8 cellular contexts compared by ENCODE assay signal in genomic region chr4:78057135-78057599, GRCh38. TPM values are rescaled to one million over a fixed set of nuclear protein-coding genes. Genes with fewer than 3 reads are reported as not detected.
DNase-seq lines count a peak whose midpoint lies in the region; ATAC-seq and TF ChIP-seq lines count a peak whose summit lies in the region.

A gene with protein sequence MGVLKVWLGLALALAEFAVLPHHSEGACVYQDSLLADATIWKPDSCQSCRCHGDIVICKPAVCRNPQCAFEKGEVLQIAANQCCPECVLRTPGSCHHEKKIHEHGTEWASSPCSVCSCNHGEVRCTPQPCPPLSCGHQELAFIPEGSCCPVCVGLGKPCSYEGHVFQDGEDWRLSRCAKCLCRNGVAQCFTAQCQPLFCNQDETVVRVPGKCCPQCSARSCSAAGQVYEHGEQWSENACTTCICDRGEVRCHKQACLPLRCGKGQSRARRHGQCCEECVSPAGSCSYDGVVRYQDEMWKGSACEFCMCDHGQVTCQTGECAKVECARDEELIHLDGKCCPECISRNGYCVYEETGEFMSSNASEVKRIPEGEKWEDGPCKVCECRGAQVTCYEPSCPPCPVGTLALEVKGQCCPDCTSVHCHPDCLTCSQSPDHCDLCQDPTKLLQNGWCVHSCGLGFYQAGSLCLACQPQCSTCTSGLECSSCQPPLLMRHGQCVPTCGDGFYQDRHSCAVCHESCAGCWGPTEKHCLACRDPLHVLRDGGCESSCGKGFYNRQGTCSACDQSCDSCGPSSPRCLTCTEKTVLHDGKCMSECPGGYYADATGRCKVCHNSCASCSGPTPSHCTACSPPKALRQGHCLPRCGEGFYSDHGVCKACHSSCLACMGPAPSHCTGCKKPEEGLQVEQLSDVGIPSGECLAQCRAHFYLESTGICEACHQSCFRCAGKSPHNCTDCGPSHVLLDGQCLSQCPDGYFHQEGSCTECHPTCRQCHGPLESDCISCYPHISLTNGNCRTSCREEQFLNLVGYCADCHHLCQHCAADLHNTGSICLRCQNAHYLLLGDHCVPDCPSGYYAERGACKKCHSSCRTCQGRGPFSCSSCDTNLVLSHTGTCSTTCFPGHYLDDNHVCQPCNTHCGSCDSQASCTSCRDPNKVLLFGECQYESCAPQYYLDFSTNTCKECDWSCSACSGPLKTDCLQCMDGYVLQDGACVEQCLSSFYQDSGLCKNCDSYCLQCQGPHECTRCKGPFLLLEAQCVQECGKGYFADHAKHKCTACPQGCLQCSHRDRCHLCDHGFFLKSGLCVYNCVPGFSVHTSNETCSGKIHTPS (N-terminal part only) (plus strand): TSS chr4:78057323. CDS start chr4:78058010, 687 bp downstream.

- H3K27ac Mint-ChIP-seq in T-cell, result peak within 1 kb of the TSS in 1 of 2 donors; percentile 72
- peak within 1 kb of the TSS; percentile 93 for H3K27ac Mint-ChIP-seq in endodermal cell
- peak within 1 kb of the TSS; percentile 97 for H3K27ac Mint-ChIP-seq in mesothelial cell of epicardium

- no peaks in the 10 kb centered on the region for H3K9me3 ChIP-seq in BE2C
- no peaks in the 10 kb centered on the region for H3K9me3 ChIP-seq in endodermal cell (ENCODE audit: control insufficient read depth, low read length)
- H3K9me3 ChIP-seq in transverse colon, result no peaks in the 10 kb centered on the region

- no peaks in the 10 kb centered on the region for H3K36me3 Mint-ChIP-seq in T-cell
- no peaks in the 10 kb centered on the region for H3K36me3 Mint-ChIP-seq in endodermal cell (ENCODE audit: low read depth)
- H3K36me3 Mint-ChIP-seq in mesothelial cell of epicardium, result no peaks in the 10 kb centered on the region

- TF ChIP-seq EP300 in transverse colon (IDR thresholded peaks at IDR 0.05; ENCODE audit: low read depth), result no peak

- TF ChIP-seq POLR2A in transverse colon (IDR thresholded peaks at IDR 0.05), result no peak

- DNase-seq in BE2C, result peak; percentile 82
- DNase-seq in HuH-7 (ENCODE audit: low spot score), result peak; percentile 62
- peak in 11 of 34 experiments; percentile 3 to 29 (median 14) for DNase-seq in T-cell
- DNase-seq in endodermal cell, result peak; percentile 87
- DNase-seq in mesothelial cell of epicardium (ENCODE audit: low spot score in 2 of 2, unreplicated experiment in 2 of 2), result peak; percentile 56 to 76
- DNase-seq in transverse colon, result peak; percentile 18

- peaks cover 5% of the 10 kb centered on the region; the same call in 1 of the 2 replicates for H3K4me1 ChIP-seq in BE2C
- H3K4me1 ChIP-seq in endodermal cell (ENCODE audit: control insufficient read depth, insufficient read depth, low read length), result peaks cover 4% of the 10 kb centered on the region
- H3K4me1 ChIP-seq in transverse colon, result peaks cover 0 to 33% (median 25%) of the 10 kb centered on the region in 4 donors

- H3K4me1 Mint-ChIP-seq in T-cell (peaks cover 29 to 32% (median 31%) of the 10 kb centered on the region in 3 donors), endodermal cell (peaks cover 20% of the 10 kb centered on the region), mesothelial cell of epicardium (peaks cover 17% of the 10 kb centered on the region)

- WGBS in endodermal cell (ENCODE audit: insufficient coverage in 1 of 2, insufficient read length in 1 of 2), 2 experiments, result 0% methylated on average over 11 to 39 of the region's 39 CpGs
- WGBS in transverse colon (ENCODE audit: low coverage in 1 of 2), 2 donors, result 0% methylated on average over 14 of the region's 39 CpGs; no CpG with 5 or more reads in 1 of the 2 donors

- TF ChIP-seq CTCF in BE2C (IDR thresholded peaks at IDR 0.05; ENCODE audit: low read depth, low read length) (peak; percentile 31; the same call in 1 of the 2 replicates), endodermal cell (conservative IDR thresholded peaks at IDR 0.05) (peak; percentile 38), mesothelial cell of epicardium (IDR thresholded peaks at IDR 0.05; ENCODE audit: unreplicated experiment) (no peak), transverse colon (IDR thresholded peaks at IDR 0.05) (no peak)

- peak within 1 kb of the TSS; percentile 87 for H3K9ac ChIP-seq in endodermal cell (ENCODE audit: extremely low read depth, low read length, poor library complexity, severe bottlenecking)

- H3K36me3 ChIP-seq in BE2C, result no peaks in the 10 kb centered on the region
- no peaks in the 10 kb centered on the region for H3K36me3 ChIP-seq in endodermal cell (ENCODE audit: control insufficient read depth, insufficient read depth, low read length)
- no peaks in the 10 kb centered on the region for H3K36me3 ChIP-seq in transverse colon

- H3K27me3 ChIP-seq in BE2C, result no peaks in the 10 kb centered on the region
- no peaks in the 10 kb centered on the region for H3K27me3 ChIP-seq in endodermal cell (ENCODE audit: control insufficient read depth, insufficient read depth, low read length, poor library complexity, severe bottlenecking)
- H3K27me3 ChIP-seq in transverse colon, result peaks cover 33% of the 10 kb centered on the region

- H3K4me3 ChIP-seq in BE2C (ENCODE audit: low read depth, low read length) (peak within 1 kb of the TSS; percentile 97), endodermal cell (ENCODE audit: low read length) (peak within 1 kb of the TSS; percentile 96), transverse colon (peak within 1 kb of the TSS; percentile 44 to 63 (median 54))

- H3K27me3 Mint-ChIP-seq in T-cell (peaks cover 53 to 71% of the 10 kb centered on the region in 2 donors), endodermal cell (ENCODE audit: insufficient read depth) (peaks cover 3% of the 10 kb centered on the region), mesothelial cell of epicardium (ENCODE audit: low read depth) (peaks cover 2% of the 10 kb centered on the region)

- H3K27ac ChIP-seq in endodermal cell (ENCODE audit: low read depth, low read length) (peak within 1 kb of the TSS; percentile 72), transverse colon (peak within 1 kb of the TSS; percentile 68 to 81 (median 70))

- intact Hi-C loops in transverse colon (cut with DNase I; ENCODE audit: low total_unique reads), result no loop called here

- H3K9me3 Mint-ChIP-seq in T-cell (no peaks in the 10 kb centered on the region), endodermal cell (no peaks in the 10 kb centered on the region), mesothelial cell of epicardium (no peaks in the 10 kb centered on the region)

- CTCF ChIA-PET in T-cell (lab: Charles Lee), result interaction anchor here (0.6 to 1.0 kb wide), 2 partner anchors 11 to 1377 kb away, joined by 3 to 4 read pairs; no protein-coding TSS in a partner anchor

- ATAC-seq in GM18909 (IDR thresholded peaks at IDR 0.05; ENCODE audit: poor library complexity, unreplicated experiment), result peak; percentile 38
- ATAC-seq in T-cell (replicated peaks in 1 of 4), result peak; percentile 32 to 58 (median 48)
- no peak for ATAC-seq in HG03439 (IDR thresholded peaks at IDR 0.05; ENCODE audit: unreplicated experiment)

- H3K4me3 Mint-ChIP-seq in T-cell (peak within 1 kb of the TSS; percentile 79 to 93 (median 79)), endodermal cell (peak within 1 kb of the TSS; percentile 92), mesothelial cell of epicardium (peak within 1 kb of the TSS; percentile 95)

- POLR2A ChIA-PET in T-cell (lab: Charles Lee), result no interaction called here

- in situ Hi-C loops in transverse colon (cut with MboI; ENCODE audit: low pct_ligation_motif_present in 1 of 4, low pct_unique_long_range_greater_than_20kb in 1 of 4, low sequenced_read_pairs in 3 of 4), result loop anchor here in 1 of 4 donors (25.0 kb wide), 1 partner anchor 805 kb away; no protein-coding TSS in a partner anchor

RNA-seq across cellular contexts. Expression of the gene that starts here (rescaled TPM):
- 9.0 TPM for polyA plus RNA-seq in BE2C (2012; ENCODE audit: insufficient read depth, insufficient read length, low read depth)
- under 1 TPM in 3 of 5 donors, not detected in 2; 0.23 to 0.39 (median 0.32) TPM for total RNA-seq in T-cell
- 10 to 100 TPM; 77.0 to 78.3 TPM for total RNA-seq in endodermal cell
- 16.1 TPM for polyA plus RNA-seq in endodermal cell (2013, experiment 1 of 2)
- polyA plus RNA-seq in endodermal cell (2013, experiment 2 of 2), result 16.9 TPM
- total RNA-seq in mesothelial cell of epicardium, result 45.3 to 52.8 TPM (median 51.9 TPM) in 3 replicates
- total RNA-seq in transverse colon, result 1 to 10 TPM; 1.8 to 9.7 (median 3.1) TPM

Comparison
In these comparisons a context has a peak if more than half of its experiments do, and no peak if none do; other contexts are left out.
1. Peak in ATAC-seq in T-cell; RNA of the gene not detected or under 1 TPM.
2. CTCF ChIP-seq: peak in BE2C (single experiment) and endodermal cell (single experiment); none in mesothelial cell of epicardium (single experiment) and transverse colon (0 of 5).
3. Peak in every context shown above with its lines, with median percentiles within 50 percentile points of each other: H3K4me3 ChIP-seq and H3K4me3 Mint-ChIP-seq.